ENCODE assay signal across 8 cellular contexts in genomic region chr6:26087284-26088115, GRCh38. TPM values are rescaled to one million over a fixed set of nuclear protein-coding genes. Genes with fewer than 3 reads are reported as not detected.
DNase-seq lines count a peak whose midpoint lies in the region; ATAC-seq, FAIRE-seq and TF ChIP-seq lines count a peak whose summit lies in the region.

Gene HFE (plus strand): TSS chr6:26087429. CDS start chr6:26087441, 12 bp downstream.

- TF ChIP-seq POLR2A in endothelial cell of umbilical vein (IDR thresholded peaks at IDR 0.05; ENCODE audit: low read depth, low read length), result no peak

- H3K4me1 Mint-ChIP-seq in Calu3 (ENCODE audit: low read depth, unreplicated experiment), result peaks cover 23% of the 10 kb centered on the region

- H4K20me1 ChIP-seq in KMS-11 (ENCODE audit: insufficient read depth), result no peaks in the 10 kb centered on the region
- no peaks in the 10 kb centered on the region for H4K20me1 ChIP-seq in endothelial cell of umbilical vein (replicated peaks; ENCODE audit: control insufficient read depth, extremely low read depth, insufficient read depth, low read length)

- FAIRE-seq in endothelial cell of umbilical vein (lab: Jason Lieb, UNC), result peak; percentile 87

- POLR2A ChIA-PET in endothelial cell of umbilical vein (lab: Charles Lee), result interaction anchor here (0.6 to 1.8 kb wide), 2 partner anchors 36 to 117 kb away, joined by 4 to 5 read pairs; a partner anchor contains a TSS

- no peaks in the 10 kb centered on the region for H3K36me3 ChIP-seq in KMS-11 (ENCODE audit: insufficient read depth)
- H3K36me3 ChIP-seq in endothelial cell of umbilical vein (ENCODE audit: control insufficient read depth in 2 of 2, extremely low read depth in 1 of 2, insufficient read depth in 2 of 2, low read length in 2 of 2), result no peaks in the 10 kb centered on the region

- BruUV-seq in Calu3 (replicated peaks; lab: Mats Ljungman, UMichigan) (no TSS peak), endothelial cell of umbilical vein (replicated peaks; lab: Mats Ljungman, UMichigan) (TSS peak; percentile 49)

- H3K4me1 ChIP-seq in KMS-11 (ENCODE audit: low read depth, poor library complexity, severe bottlenecking), result peaks cover 9% of the 10 kb centered on the region
- H3K4me1 ChIP-seq in endothelial cell of umbilical vein (ENCODE audit: control insufficient read depth, extremely low read depth, insufficient read depth, low read length), result peaks cover 10% of the 10 kb centered on the region

- H3K9me3 Mint-ChIP-seq in Calu3 (ENCODE audit: low read depth, unreplicated experiment), result peaks cover 5% of the 10 kb centered on the region

- no peak for ATAC-seq in HG03354 (IDR thresholded peaks at IDR 0.05; ENCODE audit: poor library complexity, severe bottlenecking, unreplicated experiment)

- no peaks in the 10 kb centered on the region for H3K27me3 Mint-ChIP-seq in Calu3 (ENCODE audit: unreplicated experiment)

- H3K27me3 ChIP-seq in KMS-11 (ENCODE audit: insufficient read depth, low read depth), result no peaks in the 10 kb centered on the region
- no peaks in the 10 kb centered on the region for H3K27me3 ChIP-seq in endothelial cell of umbilical vein (ENCODE audit: control insufficient read depth in 2 of 2, insufficient read depth in 2 of 2, low read length in 2 of 2)

- TF ChIP-seq CTCF in Calu3 (IDR thresholded peaks at IDR 0.05; ENCODE audit: unreplicated experiment), result no peak
- no peak for TF ChIP-seq CTCF in KMS-11 (conservative IDR thresholded peaks at IDR 0.05; ENCODE audit: low read depth, low read length)
- peak in 1 of 2 donors; percentile 26 for TF ChIP-seq CTCF in endothelial cell of umbilical vein (IDR thresholded peaks at IDR 0.05; ENCODE audit: extremely low read depth in 1 of 2, insufficient read depth in 1 of 2, low read depth in 1 of 2, low read length in 2 of 2)

- CTCF ChIA-PET in Calu3 (lab: Charles Lee) (interaction anchor here (0.8 to 1.4 kb wide), 5 partner anchors 8 to 61 kb away, joined by 3 read pairs; no protein-coding TSS in a partner anchor), endothelial cell of umbilical vein (lab: Charles Lee) (interaction anchor here (0.9 to 3.2 kb wide), 8 partner anchors 9 to 61 kb away, joined by 3 to 19 read pairs (median 4); a partner anchor contains a TSS)

- no peaks in the 10 kb centered on the region for H3K9me1 ChIP-seq in endothelial cell of umbilical vein (replicated peaks; ENCODE audit: control insufficient read depth, extremely low read depth, insufficient read depth, low read length)

- H3K9ac ChIP-seq in KMS-11, result peak within 1 kb of the TSS; percentile 35; the same call in 1 of the 2 replicates
- peak within 1 kb of the TSS; percentile 57 for H3K9ac ChIP-seq in endothelial cell of umbilical vein (replicated peaks; ENCODE audit: extremely low read depth, insufficient read depth, low read length)

- no peak within 1 kb of the TSS for H3K4me3 ChIP-seq in KMS-11 (IDR thresholded peaks at IDR 0.05; ENCODE audit: insufficient read depth, low read depth, low read length)
- peak within 1 kb of the TSS; percentile 53 to 79 (median 73) for H3K4me3 ChIP-seq in endothelial cell of umbilical vein (replicated peaks in 1 of 3; ENCODE audit: insufficient read depth in 1 of 3, low read depth in 1 of 3, low read length in 3 of 3)

- H2AFZ ChIP-seq in KMS-11 (ENCODE audit: low read depth), result peak within 1 kb of the TSS; percentile 44; the same call in 1 of the 2 replicates
- H2AFZ ChIP-seq in endothelial cell of umbilical vein (ENCODE audit: low read depth, low read length), result peak within 1 kb of the TSS; percentile 93

- peak within 1 kb of the TSS; percentile 87 for H3K27ac Mint-ChIP-seq in Calu3 (ENCODE audit: unreplicated experiment)

- H3K4me3 Mint-ChIP-seq in Calu3 (ENCODE audit: low read depth, unreplicated experiment), result peak within 1 kb of the TSS; percentile 93

- DNase-seq in Calu3, result peak; percentile 56
- peak; percentile 68 for DNase-seq in activated CD8-positive, alpha-beta memory T cell treated with anti-CD3 and anti-CD28 coated beads for 24 hours
- peak; percentile 70 for DNase-seq in endothelial cell of umbilical vein (ENCODE audit: low read depth, low spot score)
- no peak for DNase-seq in mesenteric fat pad (ENCODE audit: low spot score)
- peak in 36 of 49 donors; percentile 9 to 65 (median 36) for DNase-seq in substantia nigra (lab: John Stamatoyannopoulos, UW)
- no peak for DNase-seq in NCI-H1694 treated with DMSO at 0.1 percent for 48 hours (lab: John Stamatoyannopoulos, UW)

- H3K27ac ChIP-seq in KMS-11, result no peak within 1 kb of the TSS
- peak within 1 kb of the TSS; percentile 6 for H3K27ac ChIP-seq in endothelial cell of umbilical vein (ENCODE audit: insufficient read depth, low read depth, low read length)
- peak within 1 kb of the TSS; percentile 61 for H3K27ac ChIP-seq in substantia nigra (ENCODE audit: low read depth, low read length, poor library complexity, severe bottlenecking)

- no peak within 1 kb of the TSS for H3K4me2 ChIP-seq in KMS-11
- H3K4me2 ChIP-seq in endothelial cell of umbilical vein (ENCODE audit: insufficient read depth, low read length), result peak within 1 kb of the TSS; percentile 71

- no peaks in the 10 kb centered on the region for H3K9me3 ChIP-seq in endothelial cell of umbilical vein (replicated peaks; ENCODE audit: control insufficient read depth, insufficient read depth, low read length)

- dilution Hi-C loops in endothelial cell of umbilical vein (cut with MboI; ENCODE audit: extremely low pct_ligation_motif_present, low sequenced_read_pairs), result no loop called here

- intact Hi-C loops in Calu3 (cut with micrococcal nuclease; ENCODE audit: unreplicated experiment) (no loop called here), endothelial cell of umbilical vein (cut with micrococcal nuclease) (loop anchor here (1.0 kb wide), 1 partner anchor 20 kb away; no protein-coding TSS in a partner anchor)

- H3K79me2 ChIP-seq in KMS-11 (ENCODE audit: insufficient read depth, low read depth) (no peaks in the 10 kb centered on the region), endothelial cell of umbilical vein (ENCODE audit: control insufficient read depth, insufficient read depth, low read length) (no peaks in the 10 kb centered on the region)

- peaks cover 10% of the 10 kb centered on the region for H3K36me3 Mint-ChIP-seq in Calu3 (ENCODE audit: insufficient read depth, unreplicated experiment)

TF ChIP-seq in endothelial cell of umbilical vein, 7 proteins besides CTCF, POLR2A, EP300 and RAD21:
- TF ChIP-seq EZH2 (IDR thresholded peaks at IDR 0.05; ENCODE audit: borderline replicate concordance, low read depth, low read length, severe bottlenecking), result no peak
- TF ChIP-seq FOS (IDR thresholded peaks at IDR 0.05; ENCODE audit: borderline replicate concordance, insufficient read depth, low read length), result no peak
- no peak for TF ChIP-seq MYC (IDR thresholded peaks at IDR 0.05; ENCODE audit: low read depth, low read length)
- no peak for TF ChIP-seq JUN (IDR thresholded peaks at IDR 0.05; ENCODE audit: borderline replicate concordance, insufficient read depth, insufficient read length, low read depth)
- no peak for TF ChIP-seq POLR2AphosphoS5 (IDR thresholded peaks at IDR 0.05; ENCODE audit: insufficient read depth, low read depth, low read length)
- no peak for TF ChIP-seq MAX (IDR thresholded peaks at IDR 0.05; ENCODE audit: insufficient read depth, insufficient read length)
- no peak for TF ChIP-seq GATA2 (IDR thresholded peaks at IDR 0.05; ENCODE audit: insufficient read depth, insufficient read length, low read depth, low read length)

RNA-seq across cellular contexts. Expression of gene HFE, which starts in this region (rescaled TPM):
- total RNA-seq in Calu3 (2022) (24.9 and 27.1 TPM in 2 replicates), endothelial cell of umbilical vein (5.6 and 6.3 TPM in 2 replicates), mesenteric fat pad (13.5 TPM)
- 5.4 and 8.1 TPM in 2 replicates for polyA plus RNA-seq in endothelial cell of umbilical vein
- 5.6 and 6.1 TPM in 2 replicates for polyA plus RNA-seq in endothelial cell of umbilical vein (2011; cell fraction: cytosol; rRNA removed)
- polyA plus RNA-seq in endothelial cell of umbilical vein (2011; cell fraction: nucleus; rRNA removed), result 8.0 and 9.1 TPM in 2 replicates
- 5.1 and 5.8 TPM in 2 replicates for polyA plus RNA-seq in endothelial cell of umbilical vein (2012)
- polyA minus RNA-seq in endothelial cell of umbilical vein, result 8.0 and 18.5 TPM in 2 replicates
- 9.4 TPM for polyA minus RNA-seq in endothelial cell of umbilical vein (2011; cell fraction: cytosol; rRNA and poly(A)+ RNA removed)
- 3.7 and 3.9 TPM in 2 replicates for polyA minus RNA-seq in endothelial cell of umbilical vein (2011; cell fraction: nucleus; rRNA and poly(A)+ RNA removed)

Comparison
In these comparisons a context has a peak if more than half of its experiments do, and no peak if none do; other contexts are left out.
1. DNase-seq: peak in Calu3 (single experiment), activated CD8-positive, alpha-beta memory T cell treated with anti-CD3 and anti-CD28 coated beads for 24 hours (single experiment), endothelial cell of umbilical vein (single experiment) and substantia nigra (36 of 49); none in mesenteric fat pad (single experiment) and NCI-H1694 treated with DMSO at 0.1 percent for 48 hours (single experiment).